In the genomic region with DNA sequence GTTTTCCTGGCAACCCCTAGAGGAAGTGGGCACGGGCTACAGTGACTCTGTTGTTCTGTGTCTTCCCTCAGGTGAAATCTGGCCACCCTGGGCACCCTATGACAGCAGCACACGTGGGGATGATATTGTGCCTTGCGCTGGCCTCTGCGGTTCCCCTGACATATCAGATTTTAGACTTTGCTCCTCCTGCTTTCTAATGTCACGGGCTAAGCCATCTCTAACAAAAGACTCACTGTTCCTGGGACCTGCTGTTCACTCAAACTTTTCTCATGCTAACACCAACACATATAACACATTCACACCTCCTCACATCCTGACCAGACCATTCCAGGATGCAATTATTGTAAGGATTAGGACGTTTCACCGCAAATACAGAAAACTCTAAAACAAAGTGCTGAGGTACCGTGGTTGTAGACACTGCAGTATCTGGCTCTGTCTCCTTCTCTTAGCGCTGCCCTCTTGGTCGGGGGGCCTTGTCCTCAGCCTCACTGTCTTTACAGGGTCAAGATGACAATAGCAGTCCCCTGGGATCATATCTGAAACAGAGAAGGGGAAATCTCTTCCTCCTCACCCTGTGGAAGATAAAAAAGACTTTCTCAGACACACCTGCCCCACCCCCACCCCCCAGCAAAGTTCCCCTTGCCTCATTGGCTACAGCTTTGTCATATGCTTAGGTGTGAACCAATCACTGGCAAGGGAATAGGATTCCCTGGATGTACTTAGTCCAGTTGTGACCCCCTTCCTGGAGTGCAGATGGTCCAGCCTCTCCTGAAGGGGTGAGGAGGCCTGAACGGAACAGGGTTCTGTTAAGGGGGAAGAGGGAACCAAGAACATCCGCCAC, we compare ENCODE assay signal across 1 cellular context.
TF ChIP-seq lines count a peak whose summit lies in the region.

No MANE protein-coding gene starts in this region.

TF ChIP-seq in HepG2, 621 proteins besides CTCF, POLR2A, EP300 and RAD21 (continued from another document):
- TF ChIP-seq, protein P1, sequence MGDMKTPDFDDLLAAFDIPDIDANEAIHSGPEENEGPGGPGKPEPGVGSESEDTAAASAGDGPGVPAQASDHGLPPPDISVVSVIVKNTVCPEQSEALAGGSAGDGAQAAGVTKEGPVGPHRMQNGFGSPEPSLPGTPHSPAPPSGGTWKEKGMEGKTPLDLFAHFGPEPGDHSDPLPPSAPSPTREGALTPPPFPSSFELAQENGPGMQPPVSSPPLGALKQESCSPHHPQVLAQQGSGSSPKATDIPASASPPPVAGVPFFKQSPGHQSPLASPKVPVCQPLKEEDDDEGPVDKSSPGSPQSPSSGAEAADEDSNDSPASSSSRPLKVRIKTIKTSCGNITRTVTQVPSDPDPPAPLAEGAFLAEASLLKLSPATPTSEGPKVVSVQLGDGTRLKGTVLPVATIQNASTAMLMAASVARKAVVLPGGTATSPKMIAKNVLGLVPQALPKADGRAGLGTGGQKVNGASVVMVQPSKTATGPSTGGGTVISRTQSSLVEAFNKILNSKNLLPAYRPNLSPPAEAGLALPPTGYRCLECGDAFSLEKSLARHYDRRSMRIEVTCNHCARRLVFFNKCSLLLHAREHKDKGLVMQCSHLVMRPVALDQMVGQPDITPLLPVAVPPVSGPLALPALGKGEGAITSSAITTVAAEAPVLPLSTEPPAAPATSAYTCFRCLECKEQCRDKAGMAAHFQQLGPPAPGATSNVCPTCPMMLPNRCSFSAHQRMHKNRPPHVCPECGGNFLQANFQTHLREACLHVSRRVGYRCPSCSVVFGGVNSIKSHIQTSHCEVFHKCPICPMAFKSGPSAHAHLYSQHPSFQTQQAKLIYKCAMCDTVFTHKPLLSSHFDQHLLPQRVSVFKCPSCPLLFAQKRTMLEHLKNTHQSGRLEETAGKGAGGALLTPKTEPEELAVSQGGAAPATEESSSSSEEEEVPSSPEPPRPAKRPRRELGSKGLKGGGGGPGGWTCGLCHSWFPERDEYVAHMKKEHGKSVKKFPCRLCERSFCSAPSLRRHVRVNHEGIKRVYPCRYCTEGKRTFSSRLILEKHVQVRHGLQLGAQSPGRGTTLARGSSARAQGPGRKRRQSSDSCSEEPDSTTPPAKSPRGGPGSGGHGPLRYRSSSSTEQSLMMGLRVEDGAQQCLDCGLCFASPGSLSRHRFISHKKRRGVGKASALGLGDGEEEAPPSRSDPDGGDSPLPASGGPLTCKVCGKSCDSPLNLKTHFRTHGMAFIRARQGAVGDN (CRISPR knock-in tag; IDR thresholded peaks at IDR 0.05) = peak; percentile 45; the same call in 1 of the 2 replicates
- no peak for TF ChIP-seq ZIK1 (CRISPR knock-in tag; IDR thresholded peaks at IDR 0.05; ENCODE audit: borderline replicate concordance, low read depth)
